8 cellular contexts compared by ENCODE assay signal in genomic region chr2:224638338-224638823, GRCh38.
DNase-seq lines count a peak whose midpoint lies in the region; ATAC-seq lines count a peak whose summit lies in the region.

No MANE protein-coding gene starts in this region.

- H3K4me1 Mint-ChIP-seq in stimulated activated effector memory CD8-positive, alpha-beta T cell treated with anti-CD3 and anti-CD28 coated beads, Interleukin-12 subunit alpha, Interleukin-12 subunit beta, amount 100 ng/mL, for 72 hours: peaks cover 6% of the 10 kb centered on the region

- peak; percentile 85 for ATAC-seq in GM21390 (IDR thresholded peaks at IDR 0.05; ENCODE audit: unreplicated experiment)
- ATAC-seq in HG03558 (IDR thresholded peaks at IDR 0.05; ENCODE audit: extremely low read depth, unreplicated experiment): peak; percentile 69
- ATAC-seq in stimulated activated effector memory CD8-positive, alpha-beta T cell treated with anti-CD3 and anti-CD28 coated beads, Interleukin-12 subunit alpha, Interleukin-12 subunit beta, amount 100 ng/mL, for 72 hours: peak; percentile 83

- peak; percentile 60 for DNase-seq in DMS53 (lab: John Stamatoyannopoulos, UW)
- DNase-seq in activated CD4-positive, alpha-beta T cell treated with anti-CD3 and anti-CD28 coated beads, Interleukin-2, amount 50 U/mL, for 4 hours: peak; percentile 27 to 35
- no peak for DNase-seq in stimulated activated effector memory CD8-positive, alpha-beta T cell treated with anti-CD3 and anti-CD28 coated beads, Interleukin-12 subunit alpha, Interleukin-12 subunit beta, amount 100 ng/mL, for 72 hours (ENCODE audit: low spot score in 2 of 2)
- no peak for DNase-seq in GM03348 (ENCODE audit: low spot score)
- no peak for DNase-seq in NCI-H2029 (lab: John Stamatoyannopoulos, UW)
- no peak for DNase-seq in head of caudate nucleus

- H3K36me3 Mint-ChIP-seq in stimulated activated effector memory CD8-positive, alpha-beta T cell treated with anti-CD3 and anti-CD28 coated beads, Interleukin-12 subunit alpha, Interleukin-12 subunit beta, amount 100 ng/mL, for 72 hours: no peaks in the 10 kb centered on the region

- intact Hi-C loops in head of caudate nucleus (cut with DNase I): no loop called here

- peak overlapping the region; percentile 17 for H3K4me3 Mint-ChIP-seq in stimulated activated effector memory CD8-positive, alpha-beta T cell treated with anti-CD3 and anti-CD28 coated beads, Interleukin-12 subunit alpha, Interleukin-12 subunit beta, amount 100 ng/mL, for 72 hours

- peak overlapping the region; percentile 72 for H3K27ac Mint-ChIP-seq in stimulated activated effector memory CD8-positive, alpha-beta T cell treated with anti-CD3 and anti-CD28 coated beads, Interleukin-12 subunit alpha, Interleukin-12 subunit beta, amount 100 ng/mL, for 72 hours

- no peaks in the 10 kb centered on the region for H3K9me3 Mint-ChIP-seq in stimulated activated effector memory CD8-positive, alpha-beta T cell treated with anti-CD3 and anti-CD28 coated beads, Interleukin-12 subunit alpha, Interleukin-12 subunit beta, amount 100 ng/mL, for 72 hours

Comparison
In these comparisons a context has a peak if more than half of its experiments do, and no peak if none do; other contexts are left out.
1. DNase-seq: peak in DMS53 (single experiment) and activated CD4-positive, alpha-beta T cell treated with anti-CD3 and anti-CD28 coated beads, Interleukin-2, amount 50 U/mL, for 4 hours (2 of 2); none in stimulated activated effector memory CD8-positive, alpha-beta T cell treated with anti-CD3 and anti-CD28 coated beads, Interleukin-12 subunit alpha, Interleukin-12 subunit beta, amount 100 ng/mL, for 72 hours (0 of 2), GM03348 (single experiment), NCI-H2029 (single experiment) and head of caudate nucleus (0 of 42).
2. Peak in every context shown above with its lines, with median percentiles within 50 percentile points of each other: ATAC-seq.